In the genomic region with DNA sequence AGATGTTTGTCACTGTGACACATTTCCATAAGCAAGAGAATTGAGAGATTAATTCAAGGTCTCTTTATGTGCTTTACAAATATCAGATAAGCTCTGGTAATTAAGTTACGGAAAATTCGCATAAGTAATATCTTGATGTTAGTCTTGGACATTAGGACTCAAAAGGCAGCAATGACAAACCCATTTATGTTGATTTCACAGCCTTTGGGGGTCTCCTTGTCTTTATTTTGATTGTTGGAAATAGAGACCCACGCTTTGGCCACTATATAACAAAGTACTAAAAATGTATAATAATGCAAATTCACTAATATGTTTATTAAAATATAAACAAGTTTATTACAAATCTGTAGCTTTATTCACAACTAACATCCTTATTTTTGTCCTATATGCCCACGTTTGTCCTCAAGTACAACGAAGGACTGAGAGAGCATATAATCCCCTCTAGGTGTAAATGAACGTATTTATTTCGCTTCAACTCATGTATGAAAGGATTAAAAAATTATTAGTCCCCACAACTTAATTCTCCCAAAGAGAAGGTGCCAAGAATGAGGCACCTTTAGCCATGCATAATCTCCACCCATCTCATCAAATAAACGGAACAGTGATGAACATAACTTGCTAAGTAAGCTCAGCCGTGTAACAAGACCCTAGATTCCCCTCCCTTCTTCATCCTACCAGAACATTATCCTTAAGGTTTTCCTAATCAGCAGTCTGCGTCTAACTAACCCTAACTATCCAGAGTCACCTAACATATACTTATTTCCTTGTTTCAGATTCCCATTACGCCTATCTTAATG, we compare ENCODE assay signal across 8 cellular contexts. TPM values are rescaled to one million over a fixed set of nuclear protein-coding genes. Genes with fewer than 3 reads are reported as not detected.
DNase-seq lines count a peak whose midpoint lies in the region; ATAC-seq lines count a peak whose summit lies in the region.

No MANE protein-coding gene starts in this region.

- H3K27ac ChIP-seq in cingulate gyrus (ENCODE audit: low read depth, low read length) (peak overlapping the region; percentile 88), muscle layer of duodenum (ENCODE audit: low read length) (peak overlapping the region; percentile 93)

- peaks cover 0 to 4% of the 10 kb centered on the region in 2 donors for H3K36me3 ChIP-seq in muscle layer of duodenum (ENCODE audit: control insufficient read depth in 1 of 2, insufficient read depth in 2 of 2, low read length in 2 of 2)

- no peaks in the 10 kb centered on the region for H3K27me3 ChIP-seq in muscle layer of duodenum (ENCODE audit: low read depth, low read length)

- peak overlapping the region; percentile 78 for H3K4me3 Mint-ChIP-seq in stimulated activated naive CD8-positive, alpha-beta T cell treated with anti-CD3 and anti-CD28 coated beads, Interleukin-15, Interleukin-2, amounts not matched to agents 100 ng/mL and 50 ng/mL, for 24 hours
- H3K4me3 Mint-ChIP-seq in stimulated activated naive CD8-positive, alpha-beta T cell treated with anti-CD3 and anti-CD28 coated beads, Interleukin-15, amount 100 ng/mL, for 72 hours, result peak overlapping the region in 1 of 2 donors; percentile 7

- no peaks in the 10 kb centered on the region for H3K9me3 ChIP-seq in muscle layer of duodenum (ENCODE audit: control insufficient read depth in 1 of 2, low read length in 2 of 2)

- peak overlapping the region; percentile 32 for H3K27ac Mint-ChIP-seq in stimulated activated naive CD8-positive, alpha-beta T cell treated with anti-CD3 and anti-CD28 coated beads, Interleukin-15, Interleukin-2, amounts not matched to agents 100 ng/mL and 50 ng/mL, for 24 hours
- H3K27ac Mint-ChIP-seq in stimulated activated naive CD8-positive, alpha-beta T cell treated with anti-CD3 and anti-CD28 coated beads, Interleukin-15, amount 100 ng/mL, for 72 hours, result no peak overlapping the region

- peak overlapping the region; percentile 62 to 69 for H3K4me3 ChIP-seq in muscle layer of duodenum (ENCODE audit: low read depth in 1 of 2, low read length in 2 of 2)

- ATAC-seq in stimulated activated naive CD8-positive, alpha-beta T cell treated with anti-CD3 and anti-CD28 coated beads, Interleukin-15, amount 100 ng/mL, for 72 hours, result no peak
- ATAC-seq in HG02870 (IDR thresholded peaks at IDR 0.05; ENCODE audit: unreplicated experiment), result no peak

- peaks cover 5% of the 10 kb centered on the region for H3K9me3 Mint-ChIP-seq in stimulated activated naive CD8-positive, alpha-beta T cell treated with anti-CD3 and anti-CD28 coated beads, Interleukin-15, Interleukin-2, amounts not matched to agents 100 ng/mL and 50 ng/mL, for 24 hours
- no peaks in the 10 kb centered on the region for H3K9me3 Mint-ChIP-seq in stimulated activated naive CD8-positive, alpha-beta T cell treated with anti-CD3 and anti-CD28 coated beads, Interleukin-15, amount 100 ng/mL, for 72 hours

- H3K27me3 Mint-ChIP-seq in stimulated activated naive CD8-positive, alpha-beta T cell treated with anti-CD3 and anti-CD28 coated beads, Interleukin-15, Interleukin-2, amounts not matched to agents 100 ng/mL and 50 ng/mL, for 24 hours, result peaks cover 67% of the 10 kb centered on the region
- peaks cover 73% of the 10 kb centered on the region for H3K27me3 Mint-ChIP-seq in stimulated activated naive CD8-positive, alpha-beta T cell treated with anti-CD3 and anti-CD28 coated beads, Interleukin-15, amount 100 ng/mL, for 72 hours

- no peaks in the 10 kb centered on the region for H3K4me1 ChIP-seq in muscle layer of duodenum (ENCODE audit: control insufficient read depth in 1 of 2, insufficient read depth in 2 of 2, low read length in 2 of 2)

- DNase-seq in stimulated activated naive CD8-positive, alpha-beta T cell treated with anti-CD3 and anti-CD28 coated beads, Interleukin-15, amount 100 ng/mL, for 72 hours, result no peak
- no peak for DNase-seq in NCI-H1048 (lab: John Stamatoyannopoulos, UW)
- DNase-seq in G401 (ENCODE audit: low spot score), result no peak
- no peak for DNase-seq in RPMI8226

- peaks cover 9% of the 10 kb centered on the region for H3K36me3 Mint-ChIP-seq in stimulated activated naive CD8-positive, alpha-beta T cell treated with anti-CD3 and anti-CD28 coated beads, Interleukin-15, Interleukin-2, amounts not matched to agents 100 ng/mL and 50 ng/mL, for 24 hours (ENCODE audit: low read depth)

- in situ Hi-C loops in G401 (cut with HindIII; ENCODE audit: low sequenced_read_pairs), result no loop called here

- H3K4me1 Mint-ChIP-seq in stimulated activated naive CD8-positive, alpha-beta T cell treated with anti-CD3 and anti-CD28 coated beads, Interleukin-15, Interleukin-2, amounts not matched to agents 100 ng/mL and 50 ng/mL, for 24 hours (ENCODE audit: low read depth), result peaks cover 17% of the 10 kb centered on the region
- peaks cover 20% of the 10 kb centered on the region for H3K4me1 Mint-ChIP-seq in stimulated activated naive CD8-positive, alpha-beta T cell treated with anti-CD3 and anti-CD28 coated beads, Interleukin-15, amount 100 ng/mL, for 72 hours

RNA-seq across cellular contexts. Expression of gene LAMC1, which starts 1.6 kb away (rescaled TPM):
- 44.7 and 68.9 TPM in 2 replicates for total RNA-seq in G401 (2014; rRNA removed; shearing (Covaris generic))
